1 cellular context compared by ENCODE assay signal in the genomic region with DNA sequence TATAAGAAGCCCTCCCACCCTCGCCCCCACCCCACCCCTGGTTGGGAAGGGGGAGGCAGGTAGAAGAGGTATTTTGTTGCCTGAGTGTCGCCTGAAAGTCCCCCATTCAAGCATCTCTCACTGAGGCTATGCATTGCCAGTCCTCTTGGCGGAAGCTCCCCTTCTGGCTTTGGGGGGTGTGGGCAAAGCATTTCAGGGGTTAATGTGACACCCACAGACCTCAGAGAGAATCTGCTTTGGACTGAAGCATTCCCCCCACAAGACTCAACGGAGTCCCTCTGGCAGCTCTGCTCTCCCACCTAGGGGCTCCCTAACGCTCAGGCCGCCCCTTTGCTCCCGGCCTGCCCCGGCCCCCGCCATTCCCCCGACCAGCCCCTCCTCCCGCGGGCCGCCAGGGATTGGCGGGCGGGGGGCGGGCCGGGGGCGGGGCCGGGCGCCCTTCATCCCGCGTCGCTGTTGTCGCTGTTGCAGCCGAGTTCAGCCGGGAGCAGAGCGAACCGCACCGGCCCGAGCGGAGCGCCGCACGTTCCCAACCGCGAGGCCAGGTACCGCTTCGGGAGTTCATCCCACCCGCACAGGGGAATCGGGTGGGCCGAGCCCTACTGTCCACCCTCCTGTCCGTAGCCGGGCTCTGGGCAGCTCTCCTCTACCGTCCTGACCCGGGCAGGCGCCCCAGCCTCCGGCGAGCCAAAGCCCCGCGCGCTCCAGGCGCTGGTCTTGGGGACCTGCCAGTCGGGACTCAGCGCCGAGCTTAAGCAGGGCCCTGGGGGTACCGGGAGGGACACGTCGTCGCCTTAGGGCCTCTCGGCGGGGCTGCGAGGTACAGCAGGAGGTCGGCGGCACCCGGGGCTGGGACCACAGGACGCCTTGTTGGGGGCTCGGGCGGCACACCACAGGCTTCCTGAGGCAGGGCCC.
TF ChIP-seq lines count a peak whose summit lies in the region.

A gene (plus strand): TSS at position 468 of the 915 bp plus-strand sequence. CDS start 8,929 bp downstream, outside the sequence.

TF ChIP-seq in HepG2, 621 proteins besides CTCF, POLR2A, EP300 and RAD21 (continued from another document and continues in another):
- TF ChIP-seq, protein P1, sequence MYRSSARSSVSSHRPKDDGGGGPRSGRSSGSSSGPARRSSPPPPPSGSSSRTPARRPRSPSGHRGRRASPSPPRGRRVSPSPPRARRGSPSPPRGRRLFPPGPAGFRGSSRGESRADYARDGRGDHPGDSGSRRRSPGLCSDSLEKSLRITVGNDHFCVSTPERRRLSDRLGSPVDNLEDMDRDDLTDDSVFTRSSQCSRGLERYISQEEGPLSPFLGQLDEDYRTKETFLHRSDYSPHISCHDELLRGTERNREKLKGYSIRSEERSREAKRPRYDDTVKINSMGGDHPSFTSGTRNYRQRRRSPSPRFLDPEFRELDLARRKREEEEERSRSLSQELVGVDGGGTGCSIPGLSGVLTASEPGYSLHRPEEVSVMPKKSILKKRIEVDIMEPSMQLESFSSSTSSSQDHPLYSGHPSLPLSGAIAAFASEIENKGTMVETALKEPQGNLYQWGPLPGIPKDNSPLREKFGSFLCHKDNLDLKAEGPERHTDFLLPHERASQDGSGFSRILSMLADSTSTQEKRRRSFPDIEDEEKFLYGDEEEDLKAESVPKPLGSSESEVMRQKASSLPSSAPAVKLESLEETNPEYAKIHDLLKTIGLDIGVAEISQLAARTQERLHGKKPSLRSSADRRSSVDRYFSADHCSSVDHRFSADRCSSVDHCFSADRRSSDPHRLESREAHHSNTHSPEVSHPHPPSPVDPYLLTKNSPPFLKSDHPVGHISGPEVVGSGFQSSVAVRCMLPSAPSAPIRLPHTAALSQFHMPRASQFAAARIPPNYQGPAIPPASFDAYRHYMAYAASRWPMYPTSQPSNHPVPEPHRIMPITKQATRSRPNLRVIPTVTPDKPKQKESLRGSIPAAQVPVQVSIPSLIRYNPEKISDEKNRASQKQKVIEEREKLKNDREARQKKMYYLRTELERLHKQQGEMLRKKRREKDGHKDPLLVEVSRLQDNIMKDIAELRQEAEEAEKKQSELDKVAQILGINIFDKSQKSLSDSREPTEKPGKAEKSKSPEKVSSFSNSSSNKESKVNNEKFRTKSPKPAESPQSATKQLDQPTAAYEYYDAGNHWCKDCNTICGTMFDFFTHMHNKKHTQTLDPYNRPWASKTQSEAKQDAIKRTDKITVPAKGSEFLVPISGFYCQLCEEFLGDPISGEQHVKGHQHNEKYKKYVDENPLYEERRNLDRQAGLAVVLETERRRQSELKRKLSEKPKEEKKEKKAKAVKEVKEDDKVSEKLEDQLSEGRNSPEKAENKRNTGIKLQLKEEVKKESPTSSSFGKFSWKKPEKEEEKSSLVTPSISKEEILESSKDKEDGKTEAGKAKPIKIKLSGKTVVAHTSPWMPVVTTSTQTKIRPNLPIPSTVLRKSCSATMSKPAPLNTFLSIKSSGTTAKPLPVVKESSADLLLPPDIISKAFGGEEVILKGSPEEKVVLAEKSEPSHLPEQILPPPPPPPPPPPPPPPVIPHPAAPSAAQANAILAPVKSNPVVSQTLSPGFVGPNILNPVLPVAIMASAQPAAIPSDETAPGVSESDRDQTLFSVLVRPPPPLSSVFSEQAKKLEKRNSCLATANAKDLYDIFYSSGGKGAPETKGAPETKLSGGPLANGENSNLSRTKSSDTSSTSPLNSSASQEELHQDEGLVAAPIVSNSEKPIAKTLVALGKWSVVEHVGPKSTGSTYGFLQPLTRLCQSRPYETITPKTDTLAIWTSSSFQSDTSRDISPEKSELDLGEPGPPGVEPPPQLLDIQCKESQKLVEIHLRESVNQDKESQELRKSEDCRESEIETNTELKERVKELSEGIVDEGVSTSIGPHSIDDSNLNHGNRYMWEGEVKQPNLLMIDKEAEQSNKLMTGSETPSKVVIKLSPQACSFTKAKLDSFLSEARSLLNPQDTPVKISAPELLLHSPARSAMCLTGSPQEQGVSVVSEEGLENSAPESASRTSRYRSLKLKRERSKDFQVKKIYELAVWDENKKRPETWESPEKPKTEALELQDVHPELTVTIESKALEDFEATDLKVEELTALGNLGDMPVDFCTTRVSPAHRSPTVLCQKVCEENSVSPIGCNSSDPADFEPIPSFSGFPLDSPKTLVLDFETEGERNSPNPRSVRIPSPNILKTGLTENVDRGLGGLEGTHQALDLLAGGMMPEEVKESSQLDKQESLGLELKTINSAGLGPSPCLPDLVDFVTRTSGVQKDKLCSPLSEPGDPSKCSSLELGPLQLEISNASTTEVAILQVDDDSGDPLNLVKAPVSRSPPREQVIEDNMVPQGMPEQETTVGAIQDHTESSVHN (CRISPR knock-in tag; IDR thresholded peaks at IDR 0.05): no peak
- no peak for TF ChIP-seq TRIM24 (CRISPR knock-in tag; IDR thresholded peaks at IDR 0.05)
- no peak for TF ChIP-seq PHB2 (IDR thresholded peaks at IDR 0.05; ENCODE audit: partially characterized antibody)
- TF ChIP-seq ZNF335 (CRISPR knock-in tag; IDR thresholded peaks at IDR 0.05): 0 out of 2 replicates have a peak, but pooled peaks have one; percentile 39
- no peak for TF ChIP-seq ZNF549 (CRISPR knock-in tag; IDR thresholded peaks at IDR 0.05)
- no peak for TF ChIP-seq ZNF546 (CRISPR knock-in tag; conservative IDR thresholded peaks at IDR 0.05)
- no peak for TF ChIP-seq CENPX (CRISPR knock-in tag; IDR thresholded peaks at IDR 0.05)
- TF ChIP-seq ZNF468 (CRISPR knock-in tag; IDR thresholded peaks at IDR 0.05): no peak
- TF ChIP-seq, protein P2, sequence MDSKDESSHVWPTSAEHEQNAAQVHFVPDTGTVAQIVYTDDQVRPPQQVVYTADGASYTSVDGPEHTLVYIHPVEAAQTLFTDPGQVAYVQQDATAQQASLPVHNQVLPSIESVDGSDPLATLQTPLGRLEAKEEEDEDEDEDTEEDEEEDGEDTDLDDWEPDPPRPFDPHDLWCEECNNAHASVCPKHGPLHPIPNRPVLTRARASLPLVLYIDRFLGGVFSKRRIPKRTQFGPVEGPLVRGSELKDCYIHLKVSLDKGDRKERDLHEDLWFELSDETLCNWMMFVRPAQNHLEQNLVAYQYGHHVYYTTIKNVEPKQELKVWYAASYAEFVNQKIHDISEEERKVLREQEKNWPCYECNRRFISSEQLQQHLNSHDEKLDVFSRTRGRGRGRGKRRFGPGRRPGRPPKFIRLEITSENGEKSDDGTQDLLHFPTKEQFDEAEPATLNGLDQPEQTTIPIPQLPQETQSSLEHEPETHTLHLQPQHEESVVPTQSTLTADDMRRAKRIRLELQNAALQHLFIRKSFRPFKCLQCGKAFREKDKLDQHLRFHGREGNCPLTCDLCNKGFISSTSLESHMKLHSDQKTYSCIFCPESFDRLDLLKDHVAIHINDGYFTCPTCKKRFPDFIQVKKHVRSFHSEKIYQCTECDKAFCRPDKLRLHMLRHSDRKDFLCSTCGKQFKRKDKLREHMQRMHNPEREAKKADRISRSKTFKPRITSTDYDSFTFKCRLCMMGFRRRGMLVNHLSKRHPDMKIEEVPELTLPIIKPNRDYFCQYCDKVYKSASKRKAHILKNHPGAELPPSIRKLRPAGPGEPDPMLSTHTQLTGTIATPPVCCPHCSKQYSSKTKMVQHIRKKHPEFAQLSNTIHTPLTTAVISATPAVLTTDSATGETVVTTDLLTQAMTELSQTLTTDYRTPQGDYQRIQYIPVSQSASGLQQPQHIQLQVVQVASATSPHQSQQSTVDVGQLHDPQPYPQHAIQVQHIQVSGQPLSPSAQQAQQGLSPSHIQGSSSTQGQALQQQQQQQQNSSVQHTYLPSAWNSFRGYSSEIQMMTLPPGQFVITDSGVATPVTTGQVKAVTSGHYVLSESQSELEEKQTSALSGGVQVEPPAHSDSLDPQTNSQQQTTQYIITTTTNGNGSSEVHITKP (CRISPR knock-in tag; IDR thresholded peaks at IDR 0.05; ENCODE audit: low read depth): 0 out of 2 replicates have a peak, but pooled peaks have one; percentile 13
- peak; percentile 46; the same call in 1 of the 2 replicates for TF ChIP-seq ZNF598 (CRISPR knock-in tag; IDR thresholded peaks at IDR 0.05; ENCODE audit: borderline replicate concordance)
- TF ChIP-seq, protein P3, sequence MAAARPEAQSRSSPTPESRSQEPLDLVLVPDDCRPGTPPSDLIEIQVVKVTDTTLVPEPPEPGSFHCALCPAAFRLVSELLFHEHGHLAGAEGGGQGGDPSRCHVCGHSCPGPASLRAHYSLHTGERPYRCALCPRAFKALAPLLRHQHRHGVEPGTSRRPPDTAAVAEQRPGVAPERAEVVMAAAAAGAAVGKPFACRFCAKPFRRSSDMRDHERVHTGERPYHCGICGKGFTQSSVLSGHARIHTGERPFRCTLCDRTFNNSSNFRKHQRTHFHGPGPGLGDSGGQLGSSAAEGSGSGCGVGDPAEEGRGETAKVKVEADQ (CRISPR knock-in tag; IDR thresholded peaks at IDR 0.05; ENCODE audit: borderline replicate concordance): peak; percentile 45; the same call in 1 of the 2 replicates
- TF ChIP-seq FOXA1 (IDR thresholded peaks at IDR 0.05): no peak
- peak; percentile 19; the same call in 1 of the 2 replicates for TF ChIP-seq FOXA1 (CRISPR knock-in tag; IDR thresholded peaks at IDR 0.05)
- peak; percentile 10; the same call in 1 of the 2 replicates for TF ChIP-seq ZNF430 (CRISPR knock-in tag; IDR thresholded peaks at IDR 0.05)
- TF ChIP-seq, protein P4, sequence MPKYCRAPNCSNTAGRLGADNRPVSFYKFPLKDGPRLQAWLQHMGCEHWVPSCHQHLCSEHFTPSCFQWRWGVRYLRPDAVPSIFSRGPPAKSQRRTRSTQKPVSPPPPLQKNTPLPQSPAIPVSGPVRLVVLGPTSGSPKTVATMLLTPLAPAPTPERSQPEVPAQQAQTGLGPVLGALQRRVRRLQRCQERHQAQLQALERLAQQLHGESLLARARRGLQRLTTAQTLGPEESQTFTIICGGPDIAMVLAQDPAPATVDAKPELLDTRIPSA (CRISPR knock-in tag; IDR thresholded peaks at IDR 0.05; ENCODE audit: borderline replicate concordance): 0 out of 2 replicates have a peak, but pooled peaks have one; percentile 26
- peak; percentile 10; the same call in 1 of the 2 replicates for TF ChIP-seq FOXJ3 (CRISPR knock-in tag; IDR thresholded peaks at IDR 0.05; ENCODE audit: borderline replicate concordance)
- TF ChIP-seq ZNF850 (CRISPR knock-in tag; conservative IDR thresholded peaks at IDR 0.05): 0 out of 2 replicates have a peak, but pooled peaks have one; percentile 86
- TF ChIP-seq, protein P5, sequence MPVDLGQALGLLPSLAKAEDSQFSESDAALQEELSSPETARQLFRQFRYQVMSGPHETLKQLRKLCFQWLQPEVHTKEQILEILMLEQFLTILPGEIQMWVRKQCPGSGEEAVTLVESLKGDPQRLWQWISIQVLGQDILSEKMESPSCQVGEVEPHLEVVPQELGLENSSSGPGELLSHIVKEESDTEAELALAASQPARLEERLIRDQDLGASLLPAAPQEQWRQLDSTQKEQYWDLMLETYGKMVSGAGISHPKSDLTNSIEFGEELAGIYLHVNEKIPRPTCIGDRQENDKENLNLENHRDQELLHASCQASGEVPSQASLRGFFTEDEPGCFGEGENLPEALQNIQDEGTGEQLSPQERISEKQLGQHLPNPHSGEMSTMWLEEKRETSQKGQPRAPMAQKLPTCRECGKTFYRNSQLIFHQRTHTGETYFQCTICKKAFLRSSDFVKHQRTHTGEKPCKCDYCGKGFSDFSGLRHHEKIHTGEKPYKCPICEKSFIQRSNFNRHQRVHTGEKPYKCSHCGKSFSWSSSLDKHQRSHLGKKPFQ (CRISPR knock-in tag; IDR thresholded peaks at IDR 0.05; ENCODE audit: insufficient replicate concordance): peak; percentile 53
- peak; percentile 43; the same call in 1 of the 2 replicates for TF ChIP-seq SMAD1 (CRISPR knock-in tag; IDR thresholded peaks at IDR 0.05; ENCODE audit: borderline replicate concordance, low read depth)
- TF ChIP-seq, protein P6, sequence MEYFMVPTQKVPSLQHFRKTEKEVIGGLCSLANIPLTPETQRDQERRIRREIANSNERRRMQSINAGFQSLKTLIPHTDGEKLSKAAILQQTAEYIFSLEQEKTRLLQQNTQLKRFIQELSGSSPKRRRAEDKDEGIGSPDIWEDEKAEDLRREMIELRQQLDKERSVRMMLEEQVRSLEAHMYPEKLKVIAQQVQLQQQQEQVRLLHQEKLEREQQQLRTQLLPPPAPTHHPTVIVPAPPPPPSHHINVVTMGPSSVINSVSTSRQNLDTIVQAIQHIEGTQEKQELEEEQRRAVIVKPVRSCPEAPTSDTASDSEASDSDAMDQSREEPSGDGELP (IDR thresholded peaks at IDR 0.05; ENCODE audit: borderline replicate concordance, low read depth): 0 out of 2 replicates have a peak, but pooled peaks have one; percentile 18
- TF ChIP-seq MBNL3 (CRISPR knock-in tag; conservative IDR thresholded peaks at IDR 0.05): no peak
- TF ChIP-seq, protein P7, sequence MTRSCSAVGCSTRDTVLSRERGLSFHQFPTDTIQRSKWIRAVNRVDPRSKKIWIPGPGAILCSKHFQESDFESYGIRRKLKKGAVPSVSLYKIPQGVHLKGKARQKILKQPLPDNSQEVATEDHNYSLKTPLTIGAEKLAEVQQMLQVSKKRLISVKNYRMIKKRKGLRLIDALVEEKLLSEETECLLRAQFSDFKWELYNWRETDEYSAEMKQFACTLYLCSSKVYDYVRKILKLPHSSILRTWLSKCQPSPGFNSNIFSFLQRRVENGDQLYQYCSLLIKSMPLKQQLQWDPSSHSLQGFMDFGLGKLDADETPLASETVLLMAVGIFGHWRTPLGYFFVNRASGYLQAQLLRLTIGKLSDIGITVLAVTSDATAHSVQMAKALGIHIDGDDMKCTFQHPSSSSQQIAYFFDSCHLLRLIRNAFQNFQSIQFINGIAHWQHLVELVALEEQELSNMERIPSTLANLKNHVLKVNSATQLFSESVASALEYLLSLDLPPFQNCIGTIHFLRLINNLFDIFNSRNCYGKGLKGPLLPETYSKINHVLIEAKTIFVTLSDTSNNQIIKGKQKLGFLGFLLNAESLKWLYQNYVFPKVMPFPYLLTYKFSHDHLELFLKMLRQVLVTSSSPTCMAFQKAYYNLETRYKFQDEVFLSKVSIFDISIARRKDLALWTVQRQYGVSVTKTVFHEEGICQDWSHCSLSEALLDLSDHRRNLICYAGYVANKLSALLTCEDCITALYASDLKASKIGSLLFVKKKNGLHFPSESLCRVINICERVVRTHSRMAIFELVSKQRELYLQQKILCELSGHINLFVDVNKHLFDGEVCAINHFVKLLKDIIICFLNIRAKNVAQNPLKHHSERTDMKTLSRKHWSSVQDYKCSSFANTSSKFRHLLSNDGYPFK (CRISPR knock-in tag; IDR thresholded peaks at IDR 0.05; ENCODE audit: borderline replicate concordance): peak; percentile 31; the same call in 1 of the 2 replicates
- TF ChIP-seq, protein P8, sequence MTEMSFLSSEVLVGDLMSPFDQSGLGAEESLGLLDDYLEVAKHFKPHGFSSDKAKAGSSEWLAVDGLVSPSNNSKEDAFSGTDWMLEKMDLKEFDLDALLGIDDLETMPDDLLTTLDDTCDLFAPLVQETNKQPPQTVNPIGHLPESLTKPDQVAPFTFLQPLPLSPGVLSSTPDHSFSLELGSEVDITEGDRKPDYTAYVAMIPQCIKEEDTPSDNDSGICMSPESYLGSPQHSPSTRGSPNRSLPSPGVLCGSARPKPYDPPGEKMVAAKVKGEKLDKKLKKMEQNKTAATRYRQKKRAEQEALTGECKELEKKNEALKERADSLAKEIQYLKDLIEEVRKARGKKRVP (CRISPR knock-in tag; IDR thresholded peaks at IDR 0.05): 0 out of 4 replicates have a peak, but pooled peaks of 1 of the 2 experiments have one; percentile 15
- 0 out of 2 replicates have a peak, but pooled peaks have one; percentile 45 for TF ChIP-seq ZC3H4 (CRISPR knock-in tag; IDR thresholded peaks at IDR 0.05; ENCODE audit: borderline replicate concordance)
- 0 out of 2 replicates have a peak, but pooled peaks have one; percentile 6 for TF ChIP-seq HOXA3 (CRISPR knock-in tag; IDR thresholded peaks at IDR 0.05)
